In the genomic region with DNA sequence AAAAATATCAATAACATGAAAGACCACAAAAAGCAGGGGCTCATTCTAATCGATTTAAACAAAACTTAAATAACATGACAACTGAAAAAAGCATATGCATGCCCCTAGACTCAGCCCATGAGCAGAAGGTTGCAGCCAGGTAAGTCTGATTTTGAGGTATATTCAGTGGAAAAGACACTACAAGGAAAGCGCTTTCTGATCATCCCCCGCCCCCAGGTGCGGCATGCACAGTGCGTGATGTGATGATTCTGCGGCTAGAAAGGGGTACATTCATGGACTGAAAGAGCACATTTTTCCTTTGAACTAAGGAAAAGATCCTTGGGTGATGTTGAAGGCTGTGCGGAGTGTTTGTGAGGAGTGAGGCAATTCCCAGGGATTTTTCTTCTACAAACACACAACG, we compare ENCODE assay signal across 35 cellular contexts. TPM values are rescaled to one million over a fixed set of nuclear protein-coding genes. Genes with fewer than 3 reads are reported as not detected.
"Had no signal": no experiment of that assay in that cellular context is flagged by ENCODE, and none has a peak within 500 bp of the region (broad histone marks: within the 10 kb centered on the region; RNA-seq: fewer than 3 reads in every experiment).

No MANE protein-coding gene starts in this region.

- H3K27ac ChIP-seq: brain microvascular endothelial cell, KMS-11, RWPE1, WERI-Rb-1 had no signal

- H3K27ac Mint-ChIP-seq: activated CD4-positive, alpha-beta T cell treated with anti-CD3 and anti-CD28 coated beads, Interleukin-2, amount 10 ng/mL, durations not matched to agents 24 days and 14 days; activated CD8-positive, alpha-beta T cell treated with anti-CD3 and anti-CD28 coated beads for 36 hours; activated naive CD8-positive, alpha-beta T cell treated with anti-CD3 and anti-CD28 coated beads for 36 hours; activated T-cell treated with anti-CD3 and anti-CD28 coated beads, Interleukin-2, amount 50 U/mL, for 72 hours; activated T-helper 17 cell treated with anti-CD3 and anti-CD28 coated beads, Interleukin-2, amount 50 U/mL, for 72 hours had no signal

- H3K4me2 ChIP-seq: KMS-11 had no signal

- H3K4me3 Mint-ChIP-seq: activated CD4-positive, alpha-beta T cell treated with anti-CD3 and anti-CD28 coated beads, Interleukin-2, amount 10 ng/mL, durations not matched to agents 24 days and 14 days; activated CD8-positive, alpha-beta T cell treated with anti-CD3 and anti-CD28 coated beads for 36 hours; activated naive CD8-positive, alpha-beta T cell treated with anti-CD3 and anti-CD28 coated beads for 36 hours; activated T-cell treated with anti-CD3 and anti-CD28 coated beads, Interleukin-2, amount 50 U/mL, for 72 hours; activated T-helper 17 cell treated with anti-CD3 and anti-CD28 coated beads, Interleukin-2, amount 50 U/mL, for 72 hours; central memory CD8-positive, alpha-beta T cell had no signal

- H3K36me3 ChIP-seq: brain microvascular endothelial cell, WERI-Rb-1 had no signal

- DNase-seq: activated CD4-positive, alpha-beta T cell treated with anti-CD3 and anti-CD28 coated beads, Interleukin-2, amount 10 ng/mL, durations not matched to agents 24 days and 14 days; activated CD4-positive, alpha-beta T cell treated with anti-CD3 and anti-CD28 coated beads, Interleukin-2, amount 50 U/mL, for 4 hours; activated CD8-positive, alpha-beta T cell treated with anti-CD3 and anti-CD28 coated beads for 36 hours; activated effector memory CD4-positive, alpha-beta T cell treated with anti-CD3 and anti-CD28 coated beads, Interleukin-2, amount 50 U/mL, for 16 hours; activated naive CD4-positive, alpha-beta T cell; activated naive CD4-positive, alpha-beta T cell treated with anti-CD3 and anti-CD28 coated beads, Interleukin-2, amount 50 U/mL, for 16 hours; activated naive CD8-positive, alpha-beta T cell treated with anti-CD3 and anti-CD28 coated beads for 36 hours; activated T-cell treated with anti-CD3 and anti-CD28 coated beads, Interleukin-2, amount 50 U/mL, for 1 hour; activated T-cell treated with anti-CD3 and anti-CD28 coated beads, Interleukin-2, amount 50 U/mL, for 72 hours; amniotic stem cell; aorta; brain microvascular endothelial cell; MM.1S; NCI-H1092 treated with DMSO at 0.1 percent for 48 hours; NCI-H1417; NCI-H146; NCI-H187; NCI-H2029 treated with DMSO at 0.1 percent for 48 hours; NCI-H2107; NCI-H2171; NCI-H510A; NCI-H526; NCI-H748 treated with DMSO at 0.1 percent for 48 hours; NK-92 treated with Interleukin-12 subunit alpha and Interleukin-12 subunit beta, amount 100 ng/mL, for 24 hours; PC-3; SIG-M5; T1000; WERI-Rb-1 had no signal

- H3K9ac ChIP-seq: KMS-11 had no signal

- ATAC-seq: activated CD8-positive, alpha-beta T cell treated with anti-CD3 and anti-CD28 coated beads for 36 hours; activated T-cell treated with anti-CD3 and anti-CD28 coated beads, Interleukin-2, amount 50 U/mL, for 72 hours; activated T-helper 17 cell treated with anti-CD3 and anti-CD28 coated beads, Interleukin-2, amount 50 U/mL, for 72 hours; PC-3; Right ventricle myocardium inferior had no signal

- H3K4me1 Mint-ChIP-seq: activated naive CD8-positive, alpha-beta T cell treated with anti-CD3 and anti-CD28 coated beads for 36 hours had no signal

- H3K9me3 Mint-ChIP-seq: activated CD4-positive, alpha-beta T cell treated with anti-CD3 and anti-CD28 coated beads, Interleukin-2, amount 10 ng/mL, durations not matched to agents 24 days and 14 days; activated CD8-positive, alpha-beta T cell treated with anti-CD3 and anti-CD28 coated beads for 36 hours; activated naive CD8-positive, alpha-beta T cell treated with anti-CD3 and anti-CD28 coated beads for 36 hours; activated T-cell treated with anti-CD3 and anti-CD28 coated beads, Interleukin-2, amount 50 U/mL, for 72 hours; activated T-helper 17 cell treated with anti-CD3 and anti-CD28 coated beads, Interleukin-2, amount 50 U/mL, for 72 hours; central memory CD8-positive, alpha-beta T cell had no signal

- H3K36me3 Mint-ChIP-seq: activated naive CD8-positive, alpha-beta T cell treated with anti-CD3 and anti-CD28 coated beads for 36 hours had no signal

RNA-seq across cellular contexts. Expression of a gene that starts 16.9 kb away (rescaled TPM):
- total RNA-seq: activated naive CD8-positive, alpha-beta T cell treated with anti-CD3 and anti-CD28 coated beads for 36 hours; activated T-helper 17 cell treated with anti-CD3 and anti-CD28 coated beads, Interleukin-2, amount 50 U/mL, for 72 hours; T-helper 1 cell treated with Interleukin-12 subunit alpha and Interleukin-12 subunit beta and Interleukin-4 antibody, amounts not matched to agents 30 ng/mL and 1 ng/mL, for 36 hours; T-helper 2 cell treated with Interferon-gamma antibody and Interleukin-4, amounts not matched to agents 100 ng/mL and 5 ng/mL, for 36 hours had no signal
